ENCODE assay signal across 8 cellular contexts in genomic region chr13:39468306-39468705, GRCh38.
"Had no signal": no experiment of that assay in that cellular context is flagged by ENCODE, and none has a peak within 500 bp of the region (broad histone marks: within the 10 kb centered on the region; RNA-seq: fewer than 3 reads in every experiment).

No MANE protein-coding gene starts in this region.

- H3K9me3 Mint-ChIP-seq: HFFc6 had no signal

- DNase-seq: GOT3, H7, HFFc6, IMR-90, KG1 had no signal

- H3K9me3 ChIP-seq: HAP-1 had no signal

- H3K36me3 ChIP-seq: HAP-1 had no signal

- H3K4me1 ChIP-seq: HAP-1 had no signal

- ATAC-seq: HCT116, K562 had no signal

- H3K4me3 Mint-ChIP-seq: HFFc6 had no signal

- H3K4me3 ChIP-seq: HAP-1, K562 had no signal
